ENCODE assay signal across 2 cellular contexts in genomic region chr3:3828417-3828816, GRCh38. TPM values are rescaled to one million over a fixed set of nuclear protein-coding genes. Genes with fewer than 3 reads are reported as not detected.
"Had no signal": no experiment of that assay in that cellular context is flagged by ENCODE, and none has a peak within 500 bp of the region (broad histone marks: within the 10 kb centered on the region; RNA-seq: fewer than 3 reads in every experiment).

No MANE protein-coding gene starts in this region.

RNA-seq across cellular contexts. Expression of gene LRRN1, which starts 29.2 kb away (rescaled TPM):
- total RNA-seq: G401, GM12878 had no signal
